In the genomic region with DNA sequence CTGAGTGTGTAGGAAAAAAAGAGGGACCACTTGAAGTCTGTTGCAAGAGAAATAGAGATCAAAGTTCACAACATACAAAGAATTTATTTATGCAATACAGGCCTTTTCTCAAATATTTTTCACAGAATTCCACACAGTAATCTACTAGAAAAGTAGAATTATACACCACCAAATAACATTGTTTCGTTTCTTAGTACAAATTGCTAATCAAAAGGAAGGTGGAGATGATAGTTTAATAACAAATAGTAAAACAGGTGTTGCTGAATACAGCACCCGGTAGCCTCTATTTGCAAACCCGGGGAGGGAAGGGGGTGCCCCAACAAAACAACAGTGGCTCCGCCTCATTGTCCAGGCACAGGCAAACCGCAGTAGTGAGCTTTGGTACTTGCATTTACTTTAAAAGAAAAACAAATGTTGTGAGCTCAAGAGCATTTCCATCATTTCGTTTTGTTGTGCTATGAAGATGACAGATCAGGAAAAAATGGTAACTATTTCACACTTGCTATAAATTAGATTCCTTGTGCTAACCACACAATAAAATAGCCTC, we compare ENCODE assay signal across 18 cellular contexts.
DNase-seq lines count a peak whose midpoint lies in the region; ATAC-seq and TF ChIP-seq lines count a peak whose summit lies in the region.
"Had no signal": no experiment of that assay in that cellular context is flagged by ENCODE, and none has a peak within 500 bp of the region (broad histone marks: within the 10 kb centered on the region; RNA-seq: fewer than 3 reads in every experiment).

No MANE protein-coding gene starts in this region.

- no peak overlapping the region for H3K27ac Mint-ChIP-seq in T-helper 2 cell treated with Interferon-gamma antibody and Interleukin-4, amounts not matched to agents 5 μg/mL and 100 μg/mL, for 36 hours
- H3K27ac Mint-ChIP-seq in stimulated activated effector memory CD8-positive, alpha-beta T cell treated with anti-CD3 and anti-CD28 coated beads, Interleukin-12 subunit alpha, Interleukin-12 subunit beta, amount 100 ng/mL, for 72 hours: no peak overlapping the region

- H3K9me3 Mint-ChIP-seq in T-helper 2 cell treated with Interferon-gamma antibody and Interleukin-4, amounts not matched to agents 5 μg/mL and 100 μg/mL, for 36 hours: no peaks in the 10 kb centered on the region
- H3K9me3 Mint-ChIP-seq in stimulated activated effector memory CD8-positive, alpha-beta T cell treated with anti-CD3 and anti-CD28 coated beads, Interleukin-12 subunit alpha, Interleukin-12 subunit beta, amount 100 ng/mL, for 72 hours: no peaks in the 10 kb centered on the region

- intact Hi-C loops in A673 (cut with micrococcal nuclease; ENCODE audit: unreplicated experiment): no loop called here

- no peak for ATAC-seq in stimulated activated effector memory CD8-positive, alpha-beta T cell treated with anti-CD3 and anti-CD28 coated beads, Interleukin-12 subunit alpha, Interleukin-12 subunit beta, amount 100 ng/mL, for 72 hours

- no peak overlapping the region for H3K4me3 Mint-ChIP-seq in T-helper 2 cell treated with Interferon-gamma antibody and Interleukin-4, amounts not matched to agents 5 μg/mL and 100 μg/mL, for 36 hours
- H3K4me3 Mint-ChIP-seq in stimulated activated effector memory CD8-positive, alpha-beta T cell treated with anti-CD3 and anti-CD28 coated beads, Interleukin-12 subunit alpha, Interleukin-12 subunit beta, amount 100 ng/mL, for 72 hours: no peak overlapping the region

- H3K27me3 Mint-ChIP-seq in T-helper 2 cell treated with Interferon-gamma antibody and Interleukin-4, amounts not matched to agents 5 μg/mL and 100 μg/mL, for 36 hours (ENCODE audit: low read depth): no peaks in the 10 kb centered on the region

- no peak overlapping the region for H3K4me3 ChIP-seq in A673 (ENCODE audit: low read depth, low read length, poor library complexity, severe bottlenecking)
- H3K4me3 ChIP-seq: SJSA1 had no signal

- no peaks in the 10 kb centered on the region for H3K4me1 Mint-ChIP-seq in T-helper 2 cell treated with Interferon-gamma antibody and Interleukin-4, amounts not matched to agents 5 μg/mL and 100 μg/mL, for 36 hours (ENCODE audit: low read depth)
- H3K4me1 Mint-ChIP-seq in stimulated activated effector memory CD8-positive, alpha-beta T cell treated with anti-CD3 and anti-CD28 coated beads, Interleukin-12 subunit alpha, Interleukin-12 subunit beta, amount 100 ng/mL, for 72 hours: peaks cover 22% of the 10 kb centered on the region

- no peak overlapping the region for H3K27ac ChIP-seq in A673 (ENCODE audit: low read depth, low read length, poor library complexity, severe bottlenecking)
- H3K27ac ChIP-seq: C4-2B, HL-60, SJSA1 had no signal

- peaks cover 2% of the 10 kb centered on the region for H3K36me3 Mint-ChIP-seq in T-helper 2 cell treated with Interferon-gamma antibody and Interleukin-4, amounts not matched to agents 5 μg/mL and 100 μg/mL, for 36 hours (ENCODE audit: low read depth)
- peaks cover 46% of the 10 kb centered on the region for H3K36me3 Mint-ChIP-seq in stimulated activated effector memory CD8-positive, alpha-beta T cell treated with anti-CD3 and anti-CD28 coated beads, Interleukin-12 subunit alpha, Interleukin-12 subunit beta, amount 100 ng/mL, for 72 hours

- H3K4me1 ChIP-seq in A673 (ENCODE audit: insufficient read depth, low read length, poor library complexity, severe bottlenecking): peaks cover 5% of the 10 kb centered on the region

- no peaks in the 10 kb centered on the region for H3K9me3 ChIP-seq in A673 (ENCODE audit: low read depth, low read length, poor library complexity, severe bottlenecking)
- H3K9me3 ChIP-seq: SJSA1 had no signal

- no peak for TF ChIP-seq CTCF in A673 (conservative IDR thresholded peaks at IDR 0.05; ENCODE audit: low read depth, low read length)

- no peaks in the 10 kb centered on the region for H3K36me3 ChIP-seq in A673 (ENCODE audit: insufficient read depth, low read length, poor library complexity, severe bottlenecking)
- H3K36me3 ChIP-seq: SJSA1 had no signal

- CTCF ChIA-PET in A673 (lab: Charles Lee): no interaction called here

- POLR2A ChIA-PET in A673 (lab: Charles Lee; ENCODE audit: low non-redundant PET): no interaction called here

- BruUV-seq in A673 (replicated peaks; lab: Mats Ljungman, UMichigan): TSS peak; percentile 74

- DNase-seq in A673 (ENCODE audit: low spot score) (no peak), EL (peak; percentile 32), astrocyte of the hippocampus (ENCODE audit: low read depth, low spot score) (peak; percentile 57), glomerular visceral epithelial cell (ENCODE audit: extremely low spot score) (peak; percentile 48), retina (no peak), DMS53 treated with DMSO at 0.1 percent for 48 hours (lab: John Stamatoyannopoulos, UW; ENCODE audit: unreplicated experiment) (no peak)
- no peak for DNase-seq in T-helper 2 cell treated with Interferon-gamma antibody and Interleukin-4, amounts not matched to agents 5 μg/mL and 100 μg/mL, for 36 hours (ENCODE audit: low spot score)
- no peak for DNase-seq in stimulated activated effector memory CD8-positive, alpha-beta T cell treated with anti-CD3 and anti-CD28 coated beads, Interleukin-12 subunit alpha, Interleukin-12 subunit beta, amount 100 ng/mL, for 72 hours (ENCODE audit: low spot score in 2 of 2)
- DNase-seq: DMS153, H7, NCI-H1417 treated with DMSO at 0.1 percent for 48 hours, NCI-H1930, NCI-H2171 treated with DMSO at 0.1 percent for 48 hours, NCI-H510A, NCI-H774 had no signal

- no peaks in the 10 kb centered on the region for H3K27me3 ChIP-seq in A673 (replicated peaks; ENCODE audit: insufficient read depth, low read depth, low read length, poor library complexity)
- H3K27me3 ChIP-seq: SJSA1 had no signal

Comparison
In these comparisons a context has a peak if more than half of its experiments do, and no peak if none do; other contexts are left out.
1. DNase-seq: peak in EL (single experiment), astrocyte of the hippocampus (single experiment) and glomerular visceral epithelial cell (single experiment); none in A673 (single experiment), T-helper 2 cell treated with Interferon-gamma antibody and Interleukin-4, amounts not matched to agents 5 μg/mL and 100 μg/mL, for 36 hours (single experiment), retina (single experiment), stimulated activated effector memory CD8-positive, alpha-beta T cell treated with anti-CD3 and anti-CD28 coated beads, Interleukin-12 subunit alpha, Interleukin-12 subunit beta, amount 100 ng/mL, for 72 hours (0 of 2) and DMS53 treated with DMSO at 0.1 percent for 48 hours (single experiment).